In genomic region chr13:97283888-97284287, GRCh38 we compare ENCODE assay signal across 14 cellular contexts.
A peak's percentile ranks its signal among the peaks of the same experiment; 100 is the strongest.
DNase-seq lines count a peak whose midpoint lies in the region; ATAC-seq and TF ChIP-seq lines count a peak whose summit lies in the region.
"Had no signal": no experiment of that assay in that cellular context is flagged by ENCODE, and none has a peak within 500 bp of the region (broad histone marks: within the 10 kb centered on the region; RNA-seq: fewer than 3 reads in every experiment).

No MANE protein-coding gene starts in this region.

- H3K79me2 ChIP-seq in GM23248 (ENCODE audit: insufficient read depth): peaks cover 98% of the 10 kb centered on the region

- H3K4me3 Mint-ChIP-seq in naive thymus-derived CD8-positive, alpha-beta T cell: no peak overlapping the region
- H3K4me3 Mint-ChIP-seq: activated CD4-positive, alpha-beta memory T cell treated with anti-CD3 and anti-CD28 coated beads for 36 hours; activated naive CD4-positive, alpha-beta T cell treated with anti-CD3 and anti-CD28 coated beads for 36 hours had no signal

- intact Hi-C loops in ascending aorta (cut with DNase I): no loop called here

- H3K27me3 ChIP-seq in ascending aorta (no peaks in the 10 kb centered on the region), stomach smooth muscle (ENCODE audit: control insufficient read depth in 1 of 2, insufficient read depth in 2 of 2, low read length in 2 of 2) (no peaks in the 10 kb centered on the region), GM23248 (replicated peaks; ENCODE audit: insufficient read depth) (no peaks in the 10 kb centered on the region)

- H3K4me3 ChIP-seq in ascending aorta (no peak overlapping the region), stomach smooth muscle (ENCODE audit: low read length in 2 of 2) (no peak overlapping the region), GM23248 (no peak overlapping the region)

- H2AFZ ChIP-seq in GM23248: no peak overlapping the region

- in situ Hi-C loops in ACHN (cut with HindIII; ENCODE audit: low pct_ligation_motif_present, low pct_unique_long_range_greater_than_20kb, low sequenced_read_pairs): no loop called here
- in situ Hi-C loops in GM23248 (cut with MboI): no loop called here

- H3K27ac Mint-ChIP-seq in naive thymus-derived CD8-positive, alpha-beta T cell: peak overlapping the region in 1 of 10 donors; percentile 44
- H3K27ac Mint-ChIP-seq: activated CD4-positive, alpha-beta memory T cell treated with anti-CD3 and anti-CD28 coated beads for 36 hours; activated naive CD4-positive, alpha-beta T cell treated with anti-CD3 and anti-CD28 coated beads for 36 hours had no signal

- peaks cover 0 to 26% (median 9%) of the 10 kb centered on the region in 3 donors for H3K36me3 Mint-ChIP-seq in naive thymus-derived CD8-positive, alpha-beta T cell

- H3K4me1 Mint-ChIP-seq in naive thymus-derived CD8-positive, alpha-beta T cell: peaks cover 34 to 59% (median 53%) of the 10 kb centered on the region in 4 donors

- H3K4me1 ChIP-seq in ascending aorta (peaks cover 7 to 54% of the 10 kb centered on the region in 2 donors), stomach smooth muscle (ENCODE audit: control insufficient read depth, insufficient read depth, low read length) (peaks cover 36% of the 10 kb centered on the region), GM23248 (ENCODE audit: insufficient read depth) (peaks cover 54% of the 10 kb centered on the region)

- H3K27ac ChIP-seq in ascending aorta (peak overlapping the region; percentile 27 to 34), stomach smooth muscle (ENCODE audit: low read length) (peak overlapping the region; percentile 37), GM23248 (no peak overlapping the region)
- H3K27ac ChIP-seq: WERI-Rb-1 had no signal

- H3K4me2 ChIP-seq in GM23248 (ENCODE audit: unreplicated experiment): no peak overlapping the region

- H3K27me3 Mint-ChIP-seq in naive thymus-derived CD8-positive, alpha-beta T cell: no peaks in the 10 kb centered on the region
- H3K27me3 Mint-ChIP-seq: activated CD4-positive, alpha-beta memory T cell treated with anti-CD3 and anti-CD28 coated beads for 36 hours had no signal

- DNase-seq in ascending aorta (ENCODE audit: low spot score in 2 of 2) (no peak), ACHN (no peak), GM23248 (no peak)
- DNase-seq in naive thymus-derived CD8-positive, alpha-beta T cell: no peak
- DNase-seq: activated CD4-positive, alpha-beta memory T cell treated with anti-CD3 and anti-CD28 coated beads for 36 hours; activated naive CD4-positive, alpha-beta T cell treated with anti-CD3 and anti-CD28 coated beads for 36 hours; head of caudate nucleus; NCI-H524 treated with DMSO at 0.1 percent for 48 hours; SHP77 treated with DMSO at 0.1 percent for 48 hours; stimulated activated CD4-positive, alpha-beta T cell treated with anti-CD3 and anti-CD28 coated beads, Interleukin-4, amount 100 ng/mL, for 24 hours; WERI-Rb-1 had no signal

- WGBS in GM23248 (ENCODE audit: low coverage in 1 of 2, low lambda C conversion rate in 2 of 2, missing lambda C conversion rate in 2 of 2), 2 experiments: 100% methylated on average over 2 of the region's 2 CpGs

- ATAC-seq in GM18867 (IDR thresholded peaks at IDR 0.05; ENCODE audit: unreplicated experiment) (peak; percentile 60), HG02938 (IDR thresholded peaks at IDR 0.05; ENCODE audit: unreplicated experiment) (peak; percentile 66)
- ATAC-seq in naive thymus-derived CD8-positive, alpha-beta T cell: no peak

- no peaks in the 10 kb centered on the region for H3K9me3 ChIP-seq in ascending aorta
- H3K9me3 ChIP-seq in stomach smooth muscle (ENCODE audit: control insufficient read depth in 2 of 2, low read length in 2 of 2): no peaks in the 10 kb centered on the region
- no peaks in the 10 kb centered on the region for H3K9me3 ChIP-seq in GM23248 (ENCODE audit: low read depth)

- POLR2A ChIA-PET in naive thymus-derived CD8-positive, alpha-beta T cell (lab: Charles Lee): no interaction called here

- H4K20me1 ChIP-seq in GM23248 (ENCODE audit: insufficient read depth): no peaks in the 10 kb centered on the region

- H3K36me3 ChIP-seq in ascending aorta: no peaks in the 10 kb centered on the region
- no peaks in the 10 kb centered on the region for H3K36me3 ChIP-seq in stomach smooth muscle (ENCODE audit: control insufficient read depth in 2 of 2, insufficient read depth in 2 of 2, low read length in 2 of 2)
- H3K36me3 ChIP-seq in GM23248 (ENCODE audit: low read depth): no peaks in the 10 kb centered on the region
- H3K36me3 ChIP-seq: WERI-Rb-1 had no signal

- H3K9me2 ChIP-seq in GM23248 (ENCODE audit: insufficient read depth): no peaks in the 10 kb centered on the region

- H3K9ac ChIP-seq in stomach smooth muscle (ENCODE audit: low read length in 2 of 2) (no peak overlapping the region), GM23248 (no peak overlapping the region)

- no peak for TF ChIP-seq CTCF in ascending aorta (IDR thresholded peaks at IDR 0.05)

- peaks cover 51% of the 10 kb centered on the region for H3F3A ChIP-seq in GM23248 (ENCODE audit: insufficient read depth)

- H3K9me3 Mint-ChIP-seq in naive thymus-derived CD8-positive, alpha-beta T cell: no peaks in the 10 kb centered on the region
- H3K9me3 Mint-ChIP-seq: activated CD4-positive, alpha-beta memory T cell treated with anti-CD3 and anti-CD28 coated beads for 36 hours; activated naive CD4-positive, alpha-beta T cell treated with anti-CD3 and anti-CD28 coated beads for 36 hours had no signal

Comparison
In these comparisons a context has a peak if more than half of its experiments do, and no peak if none do; other contexts are left out.
1. ATAC-seq: peak in GM18867 (single experiment) and HG02938 (single experiment); none in naive thymus-derived CD8-positive, alpha-beta T cell (0 of 2).